8 cellular contexts compared by ENCODE assay signal in the genomic region with DNA sequence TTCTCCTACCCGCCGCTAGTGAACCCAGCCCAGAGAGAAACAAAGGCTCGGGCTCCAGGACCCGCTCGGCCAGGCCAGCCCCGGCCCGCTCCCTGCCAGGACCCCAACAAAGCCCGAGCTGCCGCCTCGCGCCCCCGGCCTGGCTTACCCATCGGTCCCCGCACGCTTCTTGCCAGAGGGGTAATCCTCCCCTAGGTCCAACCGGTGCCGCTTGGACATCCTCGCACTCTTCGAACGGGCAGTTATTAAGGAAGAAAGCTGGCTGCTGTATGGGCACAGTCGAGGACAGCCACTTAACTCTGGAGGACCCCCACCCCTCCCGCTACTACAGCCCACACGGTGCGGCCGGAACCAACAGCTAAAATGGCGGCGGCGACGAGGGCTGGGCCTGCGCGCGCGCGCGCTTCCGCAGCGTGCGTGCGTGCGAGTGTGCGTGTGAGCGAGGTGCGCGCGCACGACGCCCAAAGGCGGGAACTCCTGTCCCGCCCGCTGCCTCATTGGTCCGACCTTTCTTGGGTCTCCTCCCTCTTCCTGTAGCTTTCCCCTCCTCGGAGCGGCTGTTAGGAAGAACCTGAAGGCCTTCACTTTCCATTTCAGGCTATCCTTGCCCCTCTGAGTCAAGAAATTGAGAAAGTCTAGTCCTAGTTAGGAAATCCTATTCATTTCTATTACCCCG. TPM values are rescaled to one million over a fixed set of nuclear protein-coding genes. Genes with fewer than 3 reads are reported as not detected.
DNase-seq lines count a peak whose midpoint lies in the region; ATAC-seq and TF ChIP-seq lines count a peak whose summit lies in the region.

Gene DHX15, minus strand, starts transcription at position 380 of the 676 bp plus-strand sequence. Its CDS starts 161 bp downstream, at position 219.

- TF ChIP-seq CTCF in LNCaP clone FGC (IDR thresholded peaks at IDR 0.05; ENCODE audit: control insufficient read depth, extremely low read depth, insufficient read depth) (no peak), RWPE1 (conservative IDR thresholded peaks at IDR 0.05; ENCODE audit: low read depth) (no peak), fibroblast of lung (conservative IDR thresholded peaks at IDR 0.05 in 1 of 2, IDR thresholded peaks at IDR 0.05 in 1 of 2; ENCODE audit: low read depth in 1 of 2, low read length in 2 of 2) (no peak)

- CTCF ChIA-PET in RWPE1 (lab: Yijun Ruan, JAX), result interaction anchor here (0.7 kb wide), 1 partner anchor 10 kb away, joined by 5 read pairs; no protein-coding TSS in a partner anchor
- CTCF ChIA-PET in naive thymus-derived CD4-positive, alpha-beta T cell (lab: Charles Lee), result interaction anchor here (0.5 kb wide), 1 partner anchor 790 kb away, joined by 3 read pairs; no protein-coding TSS in a partner anchor

- H3K27ac ChIP-seq in RWPE1 (peak within 1 kb of the TSS; percentile 89), fibroblast of lung (ENCODE audit: insufficient read depth, low read length) (peak within 1 kb of the TSS; percentile 100)
- H3K27ac ChIP-seq in naive thymus-derived CD4-positive, alpha-beta T cell (ENCODE audit: low read depth, low read length), result peak within 1 kb of the TSS; percentile 94

- H3K9me3 ChIP-seq in fibroblast of lung (ENCODE audit: control insufficient read depth, insufficient read depth, low read depth, low read length), result no peaks in the 10 kb centered on the region
- no peaks in the 10 kb centered on the region for H3K9me3 ChIP-seq in naive thymus-derived CD4-positive, alpha-beta T cell (ENCODE audit: control insufficient read depth in 2 of 3, low read length in 3 of 3)

- POLR2A ChIA-PET in RWPE1 (lab: Yijun Ruan, JAX; ENCODE audit: low non-redundant PET), result interaction anchor here (1.0 kb wide), 1 partner anchor 220 kb away, joined by 4 read pairs; no protein-coding TSS in a partner anchor
- POLR2A ChIA-PET in naive thymus-derived CD4-positive, alpha-beta T cell (lab: Charles Lee), result interaction anchor here (0.7 to 2.5 kb wide), 5 partner anchors 11 to 793 kb away, joined by 3 to 14 read pairs (median 5); no protein-coding TSS in a partner anchor

- peak within 1 kb of the TSS; percentile 99 for H3K4me3 Mint-ChIP-seq in activated T-helper 2 cell treated with anti-CD3 and anti-CD28 coated beads, Interferon-gamma antibody, Interleukin-2, Interleukin-4, amounts not matched to agents 10 μg/mL and 5 μg/mL and 100 μg/mL, durations not matched to agents 14 hours and 24 hours and 36 hours (ENCODE audit: low read depth)
- H3K4me3 Mint-ChIP-seq in naive thymus-derived CD4-positive, alpha-beta T cell, result peak within 1 kb of the TSS; percentile 89 to 100 (median 98)
- peak within 1 kb of the TSS; percentile 99 to 100 for H3K4me3 Mint-ChIP-seq in stimulated activated naive B cell treated with anti-CD40 and anti-IgM and Interleukin-4, amounts not matched to agents 10 μg/mL and 1 μg/mL and 100 μg/mL, for 72 hours

- peaks cover 42% of the 10 kb centered on the region for H3K36me3 Mint-ChIP-seq in activated T-helper 2 cell treated with anti-CD3 and anti-CD28 coated beads, Interferon-gamma antibody, Interleukin-2, Interleukin-4, amounts not matched to agents 10 μg/mL and 5 μg/mL and 100 μg/mL, durations not matched to agents 14 hours and 24 hours and 36 hours (ENCODE audit: low read depth)
- H3K36me3 Mint-ChIP-seq in naive thymus-derived CD4-positive, alpha-beta T cell, result peaks cover 0 to 13% (median 4%) of the 10 kb centered on the region in 5 donors
- H3K36me3 Mint-ChIP-seq in stimulated activated naive B cell treated with anti-CD40 and anti-IgM and Interleukin-4, amounts not matched to agents 10 μg/mL and 1 μg/mL and 100 μg/mL, for 72 hours, result peaks cover 16 to 23% of the 10 kb centered on the region in 2 donors

- H3K4me1 Mint-ChIP-seq in activated T-helper 2 cell treated with anti-CD3 and anti-CD28 coated beads, Interferon-gamma antibody, Interleukin-2, Interleukin-4, amounts not matched to agents 10 μg/mL and 5 μg/mL and 100 μg/mL, durations not matched to agents 14 hours and 24 hours and 36 hours (ENCODE audit: low read depth), result peaks cover 22% of the 10 kb centered on the region
- H3K4me1 Mint-ChIP-seq in naive thymus-derived CD4-positive, alpha-beta T cell, result peaks cover 28 to 50% (median 39%) of the 10 kb centered on the region in 7 donors
- peaks cover 16 to 39% of the 10 kb centered on the region in 2 donors for H3K4me1 Mint-ChIP-seq in stimulated activated naive B cell treated with anti-CD40 and anti-IgM and Interleukin-4, amounts not matched to agents 10 μg/mL and 1 μg/mL and 100 μg/mL, for 72 hours

- H3K27me3 ChIP-seq in fibroblast of lung (ENCODE audit: control insufficient read depth, insufficient read depth, low read length), result no peaks in the 10 kb centered on the region
- no peaks in the 10 kb centered on the region for H3K27me3 ChIP-seq in naive thymus-derived CD4-positive, alpha-beta T cell (ENCODE audit: control insufficient read depth in 2 of 2, insufficient read depth in 2 of 2, low read length in 2 of 2)

- no peaks in the 10 kb centered on the region for H3K9me3 Mint-ChIP-seq in activated T-helper 2 cell treated with anti-CD3 and anti-CD28 coated beads, Interferon-gamma antibody, Interleukin-2, Interleukin-4, amounts not matched to agents 10 μg/mL and 5 μg/mL and 100 μg/mL, durations not matched to agents 14 hours and 24 hours and 36 hours
- H3K9me3 Mint-ChIP-seq in naive thymus-derived CD4-positive, alpha-beta T cell, result peaks cover 0 to 10% (median 4%) of the 10 kb centered on the region in 11 donors
- H3K9me3 Mint-ChIP-seq in stimulated activated naive B cell treated with anti-CD40 and anti-IgM and Interleukin-4, amounts not matched to agents 10 μg/mL and 1 μg/mL and 100 μg/mL, for 72 hours, result peaks cover 0 to 3% of the 10 kb centered on the region in 2 donors

- DNase-seq in EH (ENCODE audit: low read depth), result peak; percentile 97
- peak; percentile 80 for DNase-seq in GOT3 (lab: John Stamatoyannopoulos, UW)
- peak; percentile 91 for DNase-seq in LNCaP clone FGC (ENCODE audit: low read depth)
- DNase-seq in RWPE1 (ENCODE audit: low spot score), result peak; percentile 90
- peak; percentile 89 for DNase-seq in activated T-helper 2 cell treated with anti-CD3 and anti-CD28 coated beads, Interferon-gamma antibody, Interleukin-2, Interleukin-4, amounts not matched to agents 10 μg/mL and 5 μg/mL and 100 μg/mL, durations not matched to agents 14 hours and 24 hours and 36 hours (ENCODE audit: low spot score)
- peak; percentile 97 to 98 for DNase-seq in fibroblast of lung (ENCODE audit: low read depth in 2 of 2)
- peak; percentile 87 to 93 (median 91) for DNase-seq in naive thymus-derived CD4-positive, alpha-beta T cell
- peak; percentile 89 for DNase-seq in stimulated activated naive B cell treated with anti-CD40 and anti-IgM and Interleukin-4, amounts not matched to agents 10 μg/mL and 1 μg/mL and 100 μg/mL, for 72 hours

- intact Hi-C loops in activated T-helper 2 cell treated with anti-CD3 and anti-CD28 coated beads, Interferon-gamma antibody, Interleukin-2, Interleukin-4, amounts not matched to agents 10 μg/mL and 5 μg/mL and 100 μg/mL, durations not matched to agents 14 hours and 24 hours and 36 hours (cut with micrococcal nuclease), result loop anchor here (2.0 to 10.0 kb wide), 6 partner anchors 112 to 1278 kb away; partner anchors contain the start of genes ANAPC4, PI4K2B, SEL1L3 and SEPSECS
- intact Hi-C loops in naive thymus-derived CD4-positive, alpha-beta T cell (cut with micrococcal nuclease), result loop anchor here (1.0 to 10.0 kb wide), 14 partner anchors 37 to 1998 kb away; partner anchors contain the start of genes SEPSECS (in 2 of the 2), SMIM20 (in 2 of the 2), ANAPC4 (in 1 of the 2) and PI4K2B (in 1 of the 2)

- ATAC-seq in naive thymus-derived CD4-positive, alpha-beta T cell, result peak; percentile 98
- ATAC-seq in stimulated activated naive B cell treated with anti-CD40 and anti-IgM and Interleukin-4, amounts not matched to agents 10 μg/mL and 1 μg/mL and 100 μg/mL, for 72 hours (replicated peaks), result peak; percentile 91 to 94

- peak within 1 kb of the TSS; percentile 100 for H3K9ac ChIP-seq in fibroblast of lung (ENCODE audit: insufficient read depth, low read length)

- peaks cover 2% of the 10 kb centered on the region for H3K4me1 ChIP-seq in fibroblast of lung (ENCODE audit: control insufficient read depth, extremely low read depth, insufficient read depth, low read length)
- peaks cover 24 to 32% of the 10 kb centered on the region in 2 donors for H3K4me1 ChIP-seq in naive thymus-derived CD4-positive, alpha-beta T cell (ENCODE audit: control insufficient read depth in 2 of 2, insufficient read depth in 2 of 2, low read length in 2 of 2)

- H3K27me3 Mint-ChIP-seq in activated T-helper 2 cell treated with anti-CD3 and anti-CD28 coated beads, Interferon-gamma antibody, Interleukin-2, Interleukin-4, amounts not matched to agents 10 μg/mL and 5 μg/mL and 100 μg/mL, durations not matched to agents 14 hours and 24 hours and 36 hours (ENCODE audit: low read depth), result no peaks in the 10 kb centered on the region
- no peaks in the 10 kb centered on the region for H3K27me3 Mint-ChIP-seq in naive thymus-derived CD4-positive, alpha-beta T cell
- H3K27me3 Mint-ChIP-seq in stimulated activated naive B cell treated with anti-CD40 and anti-IgM and Interleukin-4, amounts not matched to agents 10 μg/mL and 1 μg/mL and 100 μg/mL, for 72 hours, result no peaks in the 10 kb centered on the region

- peaks cover 50% of the 10 kb centered on the region for H3K79me2 ChIP-seq in fibroblast of lung (ENCODE audit: control insufficient read depth, insufficient read depth, low read length)

- H4K20me1 ChIP-seq in fibroblast of lung (ENCODE audit: control insufficient read depth, extremely low read depth, insufficient read depth, low read length), result no peaks in the 10 kb centered on the region

- peak within 1 kb of the TSS; percentile 99 for H3K27ac Mint-ChIP-seq in activated T-helper 2 cell treated with anti-CD3 and anti-CD28 coated beads, Interferon-gamma antibody, Interleukin-2, Interleukin-4, amounts not matched to agents 10 μg/mL and 5 μg/mL and 100 μg/mL, durations not matched to agents 14 hours and 24 hours and 36 hours
- H3K27ac Mint-ChIP-seq in naive thymus-derived CD4-positive, alpha-beta T cell, result peak within 1 kb of the TSS; percentile 88 to 99 (median 97)
- peak within 1 kb of the TSS; percentile 100 for H3K27ac Mint-ChIP-seq in stimulated activated naive B cell treated with anti-CD40 and anti-IgM and Interleukin-4, amounts not matched to agents 10 μg/mL and 1 μg/mL and 100 μg/mL, for 72 hours

- peak within 1 kb of the TSS; percentile 97 for H3K4me2 ChIP-seq in fibroblast of lung (ENCODE audit: extremely low read depth, insufficient read depth, low read length)

- peak within 1 kb of the TSS; percentile 88 for H2AFZ ChIP-seq in fibroblast of lung (ENCODE audit: low read length)

- no peaks in the 10 kb centered on the region for H3K36me3 ChIP-seq in fibroblast of lung (ENCODE audit: control insufficient read depth, insufficient read depth, low read length)
- H3K36me3 ChIP-seq in naive thymus-derived CD4-positive, alpha-beta T cell (ENCODE audit: control insufficient read depth in 2 of 3, insufficient read depth in 3 of 3, low read length in 3 of 3), result peaks cover 0 to 9% (median 0%) of the 10 kb centered on the region in 3 experiments

- peak within 1 kb of the TSS; percentile 99 for H3K4me3 ChIP-seq in LNCaP clone FGC (ENCODE audit: low read depth, low read length)
- peak within 1 kb of the TSS; percentile 79 to 98 (median 96) for H3K4me3 ChIP-seq in fibroblast of lung (replicated peaks in 1 of 4; ENCODE audit: control extremely low read depth in 1 of 4, insufficient read depth in 1 of 4, low read depth in 3 of 4, low read length in 4 of 4)
- H3K4me3 ChIP-seq in naive thymus-derived CD4-positive, alpha-beta T cell (ENCODE audit: low read length), result peak within 1 kb of the TSS; percentile 94

RNA-seq across cellular contexts. Expression of gene DHX15, which starts in this region (rescaled TPM):
- total RNA-seq in activated T-helper 2 cell treated with anti-CD3 and anti-CD28 coated beads, Interferon-gamma antibody, Interleukin-2, Interleukin-4, amounts not matched to agents 10 μg/mL and 5 μg/mL and 100 μg/mL, durations not matched to agents 14 hours and 24 hours and 36 hours, result 233 and 239 TPM in 2 replicates
- 105 and 113 TPM in 2 replicates for total RNA-seq in fibroblast of lung
- polyA plus RNA-seq in fibroblast of lung, result 136 and 159 TPM in 2 replicates
- 81.6 and 105 TPM in 2 replicates for polyA plus RNA-seq in fibroblast of lung (2012)
- polyA minus RNA-seq in fibroblast of lung (ENCODE audit: low replicate concordance), result 21.3 and 33.6 TPM in 2 replicates
- 100 to 1,000 TPM; 137 to 186 (median 139) TPM for total RNA-seq in naive thymus-derived CD4-positive, alpha-beta T cell
- polyA plus RNA-seq in naive thymus-derived CD4-positive, alpha-beta T cell, result 10 to 100 TPM; 44.5 to 69.2 TPM

Comparison
In these comparisons a context has a peak if more than half of its experiments do, and no peak if none do; other contexts are left out.
1. Peak in every context shown above with its lines: DNase-seq, ATAC-seq, H3K4me3 ChIP-seq and H3K27ac ChIP-seq.